8 cellular contexts compared by ENCODE assay signal in genomic region chr4:168318266-168318895, GRCh38. TPM values are rescaled to one million over a fixed set of nuclear protein-coding genes. Genes with fewer than 3 reads are reported as not detected.
A peak's percentile ranks its signal among the peaks of the same experiment; 100 is the strongest.
DNase-seq lines count a peak whose midpoint lies in the region; ATAC-seq and TF ChIP-seq lines count a peak whose summit lies in the region.

A gene with protein sequence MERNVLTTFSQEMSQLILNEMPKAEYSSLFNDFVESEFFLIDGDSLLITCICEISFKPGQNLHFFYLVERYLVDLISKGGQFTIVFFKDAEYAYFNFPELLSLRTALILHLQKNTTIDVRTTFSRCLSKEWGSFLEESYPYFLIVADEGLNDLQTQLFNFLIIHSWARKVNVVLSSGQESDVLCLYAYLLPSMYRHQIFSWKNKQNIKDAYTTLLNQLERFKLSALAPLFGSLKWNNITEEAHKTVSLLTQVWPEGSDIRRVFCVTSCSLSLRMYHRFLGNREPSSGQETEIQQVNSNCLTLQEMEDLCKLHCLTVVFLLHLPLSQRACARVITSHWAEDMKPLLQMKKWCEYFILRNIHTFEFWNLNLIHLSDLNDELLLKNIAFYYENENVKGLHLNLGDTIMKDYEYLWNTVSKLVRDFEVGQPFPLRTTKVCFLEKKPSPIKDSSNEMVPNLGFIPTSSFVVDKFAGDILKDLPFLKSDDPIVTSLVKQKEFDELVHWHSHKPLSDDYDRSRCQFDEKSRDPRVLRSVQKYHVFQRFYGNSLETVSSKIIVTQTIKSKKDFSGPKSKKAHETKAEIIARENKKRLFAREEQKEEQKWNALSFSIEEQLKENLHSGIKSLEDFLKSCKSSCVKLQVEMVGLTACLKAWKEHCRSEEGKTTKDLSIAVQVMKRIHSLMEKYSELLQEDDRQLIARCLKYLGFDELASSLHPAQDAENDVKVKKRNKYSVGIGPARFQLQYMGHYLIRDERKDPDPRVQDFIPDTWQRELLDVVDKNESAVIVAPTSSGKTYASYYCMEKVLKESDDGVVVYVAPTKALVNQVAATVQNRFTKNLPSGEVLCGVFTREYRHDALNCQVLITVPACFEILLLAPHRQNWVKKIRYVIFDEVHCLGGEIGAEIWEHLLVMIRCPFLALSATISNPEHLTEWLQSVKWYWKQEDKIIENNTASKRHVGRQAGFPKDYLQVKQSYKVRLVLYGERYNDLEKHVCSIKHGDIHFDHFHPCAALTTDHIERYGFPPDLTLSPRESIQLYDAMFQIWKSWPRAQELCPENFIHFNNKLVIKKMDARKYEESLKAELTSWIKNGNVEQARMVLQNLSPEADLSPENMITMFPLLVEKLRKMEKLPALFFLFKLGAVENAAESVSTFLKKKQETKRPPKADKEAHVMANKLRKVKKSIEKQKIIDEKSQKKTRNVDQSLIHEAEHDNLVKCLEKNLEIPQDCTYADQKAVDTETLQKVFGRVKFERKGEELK (N-terminal part only) (minus strand): TSS chr4:168318752. CDS start chr4:168311259, 7,493 bp downstream.

- H3K4me3 Mint-ChIP-seq in activated CD4-positive, alpha-beta memory T cell treated with anti-CD3 and anti-CD28 coated beads, Interleukin-2, amount 10 ng/mL, durations not matched to agents 7 days and 5 days = peak within 1 kb of the TSS; percentile 94

- no peaks in the 10 kb centered on the region for H3K27me3 ChIP-seq in ectodermal cell (ENCODE audit: control insufficient read depth, insufficient read depth, low read length, poor library complexity, severe bottlenecking)
- no peaks in the 10 kb centered on the region for H3K27me3 ChIP-seq in lower lobe of right lung (ENCODE audit: low read depth)

- H3K4me3 ChIP-seq in AG09309 (ENCODE audit: control insufficient read depth, low read depth, low read length) (peak within 1 kb of the TSS; percentile 60), ectodermal cell (ENCODE audit: insufficient read depth, low read depth, low read length) (peak within 1 kb of the TSS; percentile 73), lower lobe of right lung (peak within 1 kb of the TSS; percentile 85)

- H3K27me3 Mint-ChIP-seq in activated CD4-positive, alpha-beta memory T cell treated with anti-CD3 and anti-CD28 coated beads, Interleukin-2, amount 10 ng/mL, durations not matched to agents 7 days and 5 days = no peaks in the 10 kb centered on the region

- H3K9me3 ChIP-seq in ectodermal cell (ENCODE audit: control insufficient read depth, low read length) (no peaks in the 10 kb centered on the region), lower lobe of right lung (no peaks in the 10 kb centered on the region)

- H3K27ac ChIP-seq in ectodermal cell (ENCODE audit: insufficient read depth, low read depth, low read length, poor library complexity, severe bottlenecking) (no peak within 1 kb of the TSS), lower lobe of right lung (peak within 1 kb of the TSS; percentile 100)

- POLR2A ChIA-PET in activated CD4-positive, alpha-beta memory T cell treated with anti-CD3 and anti-CD28 coated beads, Interleukin-2, amount 10 ng/mL, durations not matched to agents 7 days and 5 days (lab: Charles Lee) = interaction anchor here (0.7 to 2.9 kb wide), 11 partner anchors 11 to 1093 kb away, joined by 3 to 66 read pairs (median 5); partner anchors contain the start of genes CBR4 and DDX60L

- 1% methylated on average over 38 of the region's 38 CpGs for WGBS in ectodermal cell, 2 experiments

- H3K4me1 Mint-ChIP-seq in activated CD4-positive, alpha-beta memory T cell treated with anti-CD3 and anti-CD28 coated beads, Interleukin-2, amount 10 ng/mL, durations not matched to agents 7 days and 5 days = peaks cover 58% of the 10 kb centered on the region

- no peaks in the 10 kb centered on the region for H3K36me3 ChIP-seq in ectodermal cell (ENCODE audit: control insufficient read depth, insufficient read depth, low read length)
- no peaks in the 10 kb centered on the region for H3K36me3 ChIP-seq in lower lobe of right lung

- H3K36me3 Mint-ChIP-seq in activated CD4-positive, alpha-beta memory T cell treated with anti-CD3 and anti-CD28 coated beads, Interleukin-2, amount 10 ng/mL, durations not matched to agents 7 days and 5 days (ENCODE audit: low read depth) = peaks cover 72% of the 10 kb centered on the region

- peak; percentile 99 for ATAC-seq in GM18907 (IDR thresholded peaks at IDR 0.05; ENCODE audit: unreplicated experiment)
- ATAC-seq in HG03159 (IDR thresholded peaks at IDR 0.05; ENCODE audit: unreplicated experiment) = peak; percentile 99
- peak; percentile 97 to 98 for ATAC-seq in lower lobe of right lung

- no peaks in the 10 kb centered on the region for H3K4me1 ChIP-seq in ectodermal cell (ENCODE audit: control insufficient read depth, insufficient read depth, low read length)
- H3K4me1 ChIP-seq in lower lobe of right lung = peaks cover 23% of the 10 kb centered on the region

- H3K27ac Mint-ChIP-seq in activated CD4-positive, alpha-beta memory T cell treated with anti-CD3 and anti-CD28 coated beads, Interleukin-2, amount 10 ng/mL, durations not matched to agents 7 days and 5 days = peak within 1 kb of the TSS; percentile 97

- no peak for DNase-seq in AG09309 (ENCODE audit: low read depth)
- DNase-seq in NCI-H460 (ENCODE audit: extremely low read depth, low read depth) = peak; percentile 46
- DNase-seq in activated CD4-positive, alpha-beta memory T cell treated with anti-CD3 and anti-CD28 coated beads, Interleukin-2, amount 10 ng/mL, durations not matched to agents 7 days and 5 days = peak; percentile 91
- peak; percentile 85 for DNase-seq in lower lobe of right lung
- peak; percentile 61 to 70 (median 61) for DNase-seq in stimulated activated CD4-positive, alpha-beta T cell treated with anti-CD3 and anti-CD28 coated beads, TNF-alpha, amount 100 ng/mL, for 24 hours (ENCODE audit: low read depth in 3 of 3)

- TF ChIP-seq CTCF in AG09309 (IDR thresholded peaks at IDR 0.05; ENCODE audit: control insufficient read depth, insufficient read depth, low read depth, low read length, missing control alignments) (peak; percentile 60), lower lobe of right lung (IDR thresholded peaks at IDR 0.05) (peak; percentile 58)

- CTCF ChIA-PET in activated CD4-positive, alpha-beta memory T cell treated with anti-CD3 and anti-CD28 coated beads, Interleukin-2, amount 10 ng/mL, durations not matched to agents 7 days and 5 days (lab: Charles Lee) = interaction anchor here (0.6 to 3.2 kb wide), 3 partner anchors 10 to 525 kb away, joined by 3 to 14 read pairs (median 7); partner anchors contain the start of gene DDX60L

- peaks cover 12% of the 10 kb centered on the region for H3K9me3 Mint-ChIP-seq in activated CD4-positive, alpha-beta memory T cell treated with anti-CD3 and anti-CD28 coated beads, Interleukin-2, amount 10 ng/mL, durations not matched to agents 7 days and 5 days

- intact Hi-C loops in lower lobe of right lung (cut with DNase I) = no loop called here

RNA-seq across cellular contexts. Expression of the gene that starts here (rescaled TPM):
- 4.1 and 5.3 TPM in 2 replicates for total RNA-seq in NCI-H460 (2014; rRNA removed; shearing (Covaris generic))
- polyA plus RNA-seq in NCI-H460 (2014; cell fraction: nucleus; rRNA removed) = 5.7 and 9.6 TPM in 2 replicates
- 100 to 1,000 TPM; 140 to 147 TPM for total RNA-seq in activated CD4-positive, alpha-beta memory T cell treated with anti-CD3 and anti-CD28 coated beads, Interleukin-2, amount 10 ng/mL, durations not matched to agents 7 days and 5 days
- 4.8 TPM for polyA plus RNA-seq in ectodermal cell (2013, experiment 1 of 4)
- 6.3 TPM for polyA plus RNA-seq in ectodermal cell (2013, experiment 2 of 4)
- 6.6 TPM for polyA plus RNA-seq in ectodermal cell (2013, experiment 3 of 4)
- 4.7 TPM for polyA plus RNA-seq in ectodermal cell (2013, experiment 4 of 4)
- total RNA-seq in lower lobe of right lung = 34.6 TPM
